ENCODE assay signal across 1 cellular context in genomic region chr1:245153081-245153644, GRCh38.
TF ChIP-seq lines count a peak whose summit lies in the region.

No MANE protein-coding gene starts in this region.

TF ChIP-seq in H1, 55 proteins besides CTCF, POLR2A, EP300 and RAD21 (continued from another document):
- TF ChIP-seq SIX5 (IDR thresholded peaks at IDR 0.05; ENCODE audit: low read depth, low read length) (no peak), GTF2F1 (IDR thresholded peaks at IDR 0.05; ENCODE audit: borderline replicate concordance, low read depth, low read length) (no peak), HDAC2 (IDR thresholded peaks at IDR 0.05; ENCODE audit: borderline replicate concordance in 1 of 2, low read depth in 2 of 2, low read length in 2 of 2) (no peak), GABPA (IDR thresholded peaks at IDR 0.05; ENCODE audit: borderline replicate concordance, insufficient read depth, low read length) (no peak), MAX (IDR thresholded peaks at IDR 0.05) (peak; percentile 28; the same call in 1 of the 2 replicates), SIRT6 (IDR thresholded peaks at IDR 0.05; ENCODE audit: low read length) (no peak), E2F6 (IDR thresholded peaks at IDR 0.05) (peak; percentile 16), KDM4A (IDR thresholded peaks at IDR 0.05; ENCODE audit: low read depth, low read length, severe bottlenecking) (peak; percentile 4), RXRA (IDR thresholded peaks at IDR 0.05; ENCODE audit: insufficient read depth, low read depth, low read length) (no peak), PHF8 (conservative IDR thresholded peaks at IDR 0.05; ENCODE audit: low read depth, low read length) (no peak), TBP (IDR thresholded peaks at IDR 0.05; ENCODE audit: low read depth, low read length) (no peak), SAP30 (IDR thresholded peaks at IDR 0.05; ENCODE audit: insufficient read depth, insufficient replicate concordance, low read length) (no peak)
